Comparison of ENCODE assay signal across 8 cellular contexts in the genomic region with DNA sequence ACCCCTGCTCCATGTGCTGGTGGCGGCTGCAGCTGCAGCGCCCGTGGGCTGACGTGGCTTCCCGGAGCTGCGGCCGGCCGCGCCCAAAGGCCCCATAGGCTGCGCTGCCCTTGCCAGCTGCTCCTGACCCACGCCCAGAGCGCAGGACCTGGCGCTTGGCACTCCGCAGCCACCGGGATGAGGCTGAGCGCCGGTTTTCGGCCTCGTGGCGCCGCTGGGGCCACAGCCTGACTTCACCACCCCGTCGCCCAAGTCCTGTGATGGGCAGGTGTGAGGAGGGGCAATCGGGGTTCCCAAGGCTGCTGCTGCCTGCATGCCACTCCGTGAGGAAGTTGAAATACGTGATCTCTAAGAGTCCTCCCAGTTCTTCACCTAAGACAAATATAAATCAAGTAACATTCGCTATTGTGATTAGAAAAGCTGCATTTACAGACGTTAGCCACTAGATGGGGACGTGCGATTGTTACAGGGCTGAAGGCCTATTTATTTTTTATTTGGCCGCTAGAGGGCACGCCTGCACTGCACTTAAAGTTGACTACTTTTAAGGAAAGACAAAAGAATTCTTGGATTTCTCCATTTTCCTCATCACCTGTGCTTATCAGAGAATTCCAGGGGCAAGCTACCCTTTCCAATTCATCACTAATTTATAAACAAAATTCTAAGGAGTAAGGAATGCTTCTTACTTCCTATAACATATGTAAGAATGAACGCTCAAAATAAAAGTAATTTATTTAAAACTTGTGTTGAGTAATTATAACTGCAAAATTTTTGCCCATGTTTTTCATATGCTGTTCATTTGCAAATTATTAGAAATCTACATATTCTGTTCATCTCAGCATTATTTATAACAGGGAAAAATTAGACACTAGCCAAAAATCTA. TPM values are rescaled to one million over a fixed set of nuclear protein-coding genes. Genes with fewer than 3 reads are reported as not detected.
A peak's percentile ranks its signal among the peaks of the same experiment; 100 is the strongest.
DNase-seq lines count a peak whose midpoint lies in the region; ATAC-seq and TF ChIP-seq lines count a peak whose summit lies in the region.
"Not testable (repeated sequence)": the region's sequence is repeated elsewhere in the genome, so short reads cannot be mapped to it uniquely, and the experiment has no call there.

No MANE protein-coding gene starts in this region.

- H3K4me3 ChIP-seq in BLaER1: peak overlapping the region; percentile 73
- H3K4me3 ChIP-seq in adrenal gland: peak overlapping the region in 3 of 4 donors; percentile 48 to 81 (median 54)

- H3K27me3 Mint-ChIP-seq in naive B cell: peaks cover 0 to 13% (median 8%) of the 10 kb centered on the region in 3 donors

- H3K9me3 ChIP-seq in BLaER1; adrenal gland (replicated peaks in 1 of 3): not testable (repeated sequence)

- H3K4me3 Mint-ChIP-seq in naive B cell: peak overlapping the region; percentile 87 to 95 (median 91)

- H4K20me1 ChIP-seq in BLaER1: not testable (repeated sequence)

- peak overlapping the region; percentile 36 to 93 (median 87) for H3K27ac Mint-ChIP-seq in naive B cell

- H3K4me2 ChIP-seq in BLaER1: peak overlapping the region; percentile 94

- H3K4me1 ChIP-seq in BLaER1; adrenal gland (replicated peaks in 1 of 2): not testable (repeated sequence)

- H3K27ac ChIP-seq in BLaER1: peak overlapping the region; percentile 91
- peak overlapping the region; percentile 72 to 95 (median 91) for H3K27ac ChIP-seq in adrenal gland

- peak in 1 of 2 donors; percentile 47 for TF ChIP-seq POLR2A in adrenal gland (IDR thresholded peaks at IDR 0.05)

- peak overlapping the region; percentile 85 for H3K9ac ChIP-seq in BLaER1

- not testable (repeated sequence) for H3K9me3 Mint-ChIP-seq in naive B cell

- not testable (repeated sequence) for H3K4me1 Mint-ChIP-seq in naive B cell

- intact Hi-C loops in adrenal gland (cut with DNase I): loop anchor here (10.0 kb wide), 3 partner anchors 54 to 114 kb away; a partner anchor contains a TSS

- not testable (repeated sequence) for H3K27me3 ChIP-seq in BLaER1, adrenal gland

- not testable (repeated sequence) for H3K36me3 ChIP-seq in BLaER1; adrenal gland (replicated peaks in 1 of 2)

- DNase-seq in T-helper 2 cell (peak; percentile 12 to 84 (median 62)), adrenal gland (peak; percentile 78 to 96 (median 87)), germinal center (ENCODE audit: low spot score) (peak; percentile 63), naive B cell (peak; percentile 78)
- peak; percentile 31 for DNase-seq in stimulated activated CD8-positive, alpha-beta memory T cell treated with anti-CD3 and anti-CD28 coated beads, Interleukin-12 subunit alpha, Interleukin-12 subunit beta, amount 100 ng/mL, for 24 hours (ENCODE audit: extremely low read depth)

- TF ChIP-seq CTCF in adrenal gland (IDR thresholded peaks at IDR 0.05): peak; percentile 97 to 100 (median 100)

- H3K36me3 Mint-ChIP-seq in naive B cell: not testable (repeated sequence)

- 0 to 6% (median 3%) methylated on average over 9 to 33 of the region's 33 CpGs for WGBS in adrenal gland, 4 donors

- ATAC-seq in GM19455 (IDR thresholded peaks at IDR 0.05; ENCODE audit: unreplicated experiment) (peak; percentile 52), HG03460 (IDR thresholded peaks at IDR 0.05; ENCODE audit: unreplicated experiment) (peak; percentile 63), naive B cell (ENCODE audit: low read depth in 2 of 2) (peak; percentile 61 to 71)

RNA-seq across cellular contexts. Expression of a gene that starts 1.1 kb away (rescaled TPM):
- total RNA-seq in adrenal gland: 100 to 1,000 TPM in 1 of 8 donors, 10 to 100 TPM in 3, 1 to 10 TPM in 4; 6.5 to 122 (median 9.5) TPM
- 10 to 100 TPM in 2 of 3 donors, 1 to 10 TPM in 1; 3.2 to 63.5 (median 13.0) TPM for polyA plus RNA-seq in adrenal gland
- 10 to 100 TPM in 4 of 6 donors, 1 to 10 TPM in 2; 4.2 to 28.7 (median 10.5) TPM for polyA plus RNA-seq in naive B cell (ENCODE audit: low read depth in 6 of 6)

RNA-seq across cellular contexts. Expression of a gene that starts 55.1 kb away (rescaled TPM):
- total RNA-seq in adrenal gland: 1,000 to 10,000 TPM in 1 of 8 donors, 100 to 1,000 TPM in 7; 334 to 1,355 (median 387) TPM
- polyA plus RNA-seq in adrenal gland: 1,000 to 10,000 TPM in 2 of 3 donors, 100 to 1,000 TPM in 1; 198 to 1,683 (median 1,036) TPM
- polyA plus RNA-seq in naive B cell (ENCODE audit: low read depth in 6 of 6): 100 to 1,000 TPM; 280 to 362 (median 320) TPM

Comparison
In these comparisons a context has a peak if more than half of its experiments do, and no peak if none do; other contexts are left out.
1. Peak in every context shown above with its lines: DNase-seq, ATAC-seq, H3K4me3 ChIP-seq and H3K27ac ChIP-seq.
2. DNase-seq: peak in every context shown above with its lines; median percentile 87 in adrenal gland; 78 in naive B cell; 63 in germinal center; 62 in T-helper 2 cell; 31 in stimulated activated CD8-positive, alpha-beta memory T cell treated with anti-CD3 and anti-CD28 coated beads, Interleukin-12 subunit alpha, Interleukin-12 subunit beta, amount 100 ng/mL, for 24 hours.